In the genomic region with DNA sequence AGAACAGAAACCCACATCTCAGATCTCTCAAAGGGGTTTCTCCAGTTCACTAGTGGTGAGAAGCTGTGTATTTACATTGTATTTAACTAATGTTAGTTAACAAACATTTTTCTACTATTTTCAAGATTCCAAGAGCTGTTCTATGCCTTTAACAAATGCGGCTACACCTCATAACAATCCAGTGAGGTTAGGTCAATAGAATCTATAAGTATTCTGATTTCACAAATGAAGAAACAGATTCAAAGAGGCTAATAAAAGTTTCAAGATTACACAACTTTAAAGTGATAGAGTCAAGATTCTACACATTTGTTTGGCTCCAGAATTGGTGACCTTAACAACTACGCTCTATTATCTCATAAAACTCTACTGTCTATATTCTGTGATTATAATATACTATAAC, we compare ENCODE assay signal across 1 cellular context.
TF ChIP-seq lines count a peak whose summit lies in the region.

No MANE protein-coding gene starts in this region.

TF ChIP-seq in GM23338, 12 proteins besides CTCF, POLR2A, EP300 and RAD21:
- TF ChIP-seq REST (IDR thresholded peaks at IDR 0.05; ENCODE audit: unreplicated experiment), result no peak
- TF ChIP-seq CREB1 (CRISPR knock-in tag; IDR thresholded peaks at IDR 0.05; ENCODE audit: low read depth), result no peak
- no peak for TF ChIP-seq ZNF331 (CRISPR knock-in tag; IDR thresholded peaks at IDR 0.05; ENCODE audit: low read depth)
- TF ChIP-seq JUNB (IDR thresholded peaks at IDR 0.05; ENCODE audit: unreplicated experiment), result no peak
- TF ChIP-seq NANOG (IDR thresholded peaks at IDR 0.05; ENCODE audit: borderline replicate concordance), result no peak
- TF ChIP-seq, protein P1, sequence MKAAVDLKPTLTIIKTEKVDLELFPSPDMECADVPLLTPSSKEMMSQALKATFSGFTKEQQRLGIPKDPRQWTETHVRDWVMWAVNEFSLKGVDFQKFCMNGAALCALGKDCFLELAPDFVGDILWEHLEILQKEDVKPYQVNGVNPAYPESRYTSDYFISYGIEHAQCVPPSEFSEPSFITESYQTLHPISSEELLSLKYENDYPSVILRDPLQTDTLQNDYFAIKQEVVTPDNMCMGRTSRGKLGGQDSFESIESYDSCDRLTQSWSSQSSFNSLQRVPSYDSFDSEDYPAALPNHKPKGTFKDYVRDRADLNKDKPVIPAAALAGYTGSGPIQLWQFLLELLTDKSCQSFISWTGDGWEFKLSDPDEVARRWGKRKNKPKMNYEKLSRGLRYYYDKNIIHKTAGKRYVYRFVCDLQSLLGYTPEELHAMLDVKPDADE (IDR thresholded peaks at IDR 0.05), result no peak
- TF ChIP-seq EZH2phosphoT487 (IDR thresholded peaks at IDR 0.05; ENCODE audit: unreplicated experiment), result no peak
TF ChIP-seq in GM23338: peak in this region for 0.
